In genomic region chr10:30413996-30414576, GRCh38 we compare ENCODE assay signal across 8 cellular contexts. TPM values are rescaled to one million over a fixed set of nuclear protein-coding genes. Genes with fewer than 3 reads are reported as not detected.
DNase-seq lines count a peak whose midpoint lies in the region; ATAC-seq and TF ChIP-seq lines count a peak whose summit lies in the region.

No MANE protein-coding gene starts in this region.

- TF ChIP-seq CTCF in AG09319 (IDR thresholded peaks at IDR 0.05; ENCODE audit: low read depth, low read length) (peak; percentile 78), GM12873 (IDR thresholded peaks at IDR 0.05; ENCODE audit: insufficient read depth, low read depth, low read length, missing control alignments) (peak; percentile 76), KMS-11 (conservative IDR thresholded peaks at IDR 0.05; ENCODE audit: low read depth, low read length) (peak; percentile 89), activated B cell treated with CpG ODN at 0.5 μM for 24 hours (IDR thresholded peaks at IDR 0.05) (peak; percentile 70), heart right ventricle (IDR thresholded peaks at IDR 0.05) (peak; percentile 74 to 85 (median 76)), sigmoid colon (IDR thresholded peaks at IDR 0.05) (peak; percentile 66 to 85 (median 76))

- H3K4me3 ChIP-seq in KMS-11 (IDR thresholded peaks at IDR 0.05; ENCODE audit: insufficient read depth, low read depth, low read length): no peak overlapping the region
- no peak overlapping the region for H3K4me3 ChIP-seq in heart right ventricle
- H3K4me3 ChIP-seq in sigmoid colon: no peak overlapping the region

- H3K27ac Mint-ChIP-seq in activated B cell treated with CpG ODN at 0.5 μM for 24 hours: peak overlapping the region; percentile 73
- no peak overlapping the region for H3K27ac Mint-ChIP-seq in activated CD4-positive, alpha-beta memory T cell treated with anti-CD3 and anti-CD28 coated beads for 36 hours
- H3K27ac Mint-ChIP-seq in activated naive CD8-positive, alpha-beta T cell treated with anti-CD3 and anti-CD28 coated beads for 36 hours: no peak overlapping the region

- H3K79me2 ChIP-seq in KMS-11 (ENCODE audit: insufficient read depth, low read depth): no peaks in the 10 kb centered on the region

- POLR2A ChIA-PET in activated B cell treated with CpG ODN at 0.5 μM for 24 hours (lab: Charles Lee): interaction anchor here (0.6 to 14.2 kb wide), 11 partner anchors 9 to 1445 kb away, joined by 3 to 427 read pairs (median 5); partner anchors contain the start of gene MAP3K8
- POLR2A ChIA-PET in activated CD4-positive, alpha-beta memory T cell treated with anti-CD3 and anti-CD28 coated beads for 36 hours (lab: Charles Lee): no interaction called here

- ATAC-seq in activated B cell treated with CpG ODN at 0.5 μM for 24 hours (ENCODE audit: low read depth) (peak; percentile 67), heart right ventricle (peak in 6 of 8 donors; percentile 67 to 79 (median 75))

- 24 to 25% methylated on average over 3 of the region's 3 CpGs for WGBS in heart right ventricle, 2 donors
- WGBS in sigmoid colon, 2 donors: 32 to 35% methylated on average over 3 of the region's 3 CpGs

- no peak overlapping the region for H3K9ac ChIP-seq in KMS-11

- no peak overlapping the region for H3K4me3 Mint-ChIP-seq in activated B cell treated with CpG ODN at 0.5 μM for 24 hours
- no peak overlapping the region for H3K4me3 Mint-ChIP-seq in activated CD4-positive, alpha-beta memory T cell treated with anti-CD3 and anti-CD28 coated beads for 36 hours
- no peak overlapping the region for H3K4me3 Mint-ChIP-seq in activated naive CD8-positive, alpha-beta T cell treated with anti-CD3 and anti-CD28 coated beads for 36 hours

- intact Hi-C loops in activated B cell treated with CpG ODN at 0.5 μM for 24 hours (cut with micrococcal nuclease) (loop anchor here (1.0 to 2.0 kb wide), 5 partner anchors 22 to 177 kb away; no protein-coding TSS in a partner anchor), heart right ventricle (cut with DNase I) (loop anchor here in 8 of 10 donors (1.0 to 5.0 kb wide), 5 partner anchors 21 to 178 kb away; no protein-coding TSS in a partner anchor), sigmoid colon (cut with DNase I) (loop anchor here (1.0 to 5.0 kb wide), 2 partner anchors 120 to 178 kb away; no protein-coding TSS in a partner anchor)
- intact Hi-C loops in activated CD4-positive, alpha-beta memory T cell treated with anti-CD3 and anti-CD28 coated beads for 36 hours (cut with micrococcal nuclease): loop anchor here (1.0 to 5.0 kb wide), 3 partner anchors 33 to 120 kb away; no protein-coding TSS in a partner anchor

- H3K9me3 ChIP-seq in heart right ventricle (no peaks in the 10 kb centered on the region), sigmoid colon (no peaks in the 10 kb centered on the region)

- H3K36me3 ChIP-seq in KMS-11 (ENCODE audit: insufficient read depth) (no peaks in the 10 kb centered on the region), heart right ventricle (no peaks in the 10 kb centered on the region), sigmoid colon (no peaks in the 10 kb centered on the region)

- no peak overlapping the region for H2AFZ ChIP-seq in KMS-11 (ENCODE audit: low read depth)

- no peaks in the 10 kb centered on the region for H3K36me3 Mint-ChIP-seq in activated B cell treated with CpG ODN at 0.5 μM for 24 hours (ENCODE audit: low read depth)
- H3K36me3 Mint-ChIP-seq in activated CD4-positive, alpha-beta memory T cell treated with anti-CD3 and anti-CD28 coated beads for 36 hours: no peaks in the 10 kb centered on the region
- no peaks in the 10 kb centered on the region for H3K36me3 Mint-ChIP-seq in activated naive CD8-positive, alpha-beta T cell treated with anti-CD3 and anti-CD28 coated beads for 36 hours

- no peaks in the 10 kb centered on the region for H3K9me3 Mint-ChIP-seq in activated B cell treated with CpG ODN at 0.5 μM for 24 hours
- no peaks in the 10 kb centered on the region for H3K9me3 Mint-ChIP-seq in activated CD4-positive, alpha-beta memory T cell treated with anti-CD3 and anti-CD28 coated beads for 36 hours
- H3K9me3 Mint-ChIP-seq in activated naive CD8-positive, alpha-beta T cell treated with anti-CD3 and anti-CD28 coated beads for 36 hours: no peaks in the 10 kb centered on the region

- no peak for TF ChIP-seq POLR2A in sigmoid colon (IDR thresholded peaks at IDR 0.05)

- H4K20me1 ChIP-seq in KMS-11 (ENCODE audit: insufficient read depth): no peaks in the 10 kb centered on the region

- H3K27ac ChIP-seq in KMS-11 (no peak overlapping the region), heart right ventricle (no peak overlapping the region), sigmoid colon (no peak overlapping the region)

- TF ChIP-seq EP300 in sigmoid colon (IDR thresholded peaks at IDR 0.05): no peak

- no peaks in the 10 kb centered on the region for H3K27me3 Mint-ChIP-seq in activated B cell treated with CpG ODN at 0.5 μM for 24 hours
- H3K27me3 Mint-ChIP-seq in activated CD4-positive, alpha-beta memory T cell treated with anti-CD3 and anti-CD28 coated beads for 36 hours: no peaks in the 10 kb centered on the region
- no peaks in the 10 kb centered on the region for H3K27me3 Mint-ChIP-seq in activated naive CD8-positive, alpha-beta T cell treated with anti-CD3 and anti-CD28 coated beads for 36 hours

- no peaks in the 10 kb centered on the region for H3K27me3 ChIP-seq in KMS-11 (ENCODE audit: insufficient read depth, low read depth)
- no peaks in the 10 kb centered on the region for H3K27me3 ChIP-seq in heart right ventricle
- H3K27me3 ChIP-seq in sigmoid colon: no peaks in the 10 kb centered on the region

- H3K4me2 ChIP-seq in KMS-11: no peak overlapping the region

- DNase-seq in AG09319 (ENCODE audit: extremely low read depth, low read depth) (no peak), activated B cell treated with CpG ODN at 0.5 μM for 24 hours (no peak), heart right ventricle (peak in 1 of 2 donors; percentile 57), sigmoid colon (no peak)
- DNase-seq in activated CD4-positive, alpha-beta memory T cell treated with anti-CD3 and anti-CD28 coated beads for 36 hours: no peak
- no peak for DNase-seq in activated naive CD8-positive, alpha-beta T cell treated with anti-CD3 and anti-CD28 coated beads for 36 hours

- H3K4me1 ChIP-seq in KMS-11 (ENCODE audit: low read depth, poor library complexity, severe bottlenecking) (peaks cover 10% of the 10 kb centered on the region), heart right ventricle (peaks cover 0 to 27% (median 7%) of the 10 kb centered on the region in 9 donors), sigmoid colon (no peaks in the 10 kb centered on the region)

- H3K4me1 Mint-ChIP-seq in activated B cell treated with CpG ODN at 0.5 μM for 24 hours: peaks cover 45% of the 10 kb centered on the region
- peaks cover 17% of the 10 kb centered on the region for H3K4me1 Mint-ChIP-seq in activated CD4-positive, alpha-beta memory T cell treated with anti-CD3 and anti-CD28 coated beads for 36 hours (ENCODE audit: low read depth)
- H3K4me1 Mint-ChIP-seq in activated naive CD8-positive, alpha-beta T cell treated with anti-CD3 and anti-CD28 coated beads for 36 hours: peaks cover 17% of the 10 kb centered on the region

- CTCF ChIA-PET in activated B cell treated with CpG ODN at 0.5 μM for 24 hours (lab: Charles Lee): interaction anchor here (0.6 to 4.2 kb wide), 20 partner anchors 9 to 177 kb away, joined by 3 to 42 read pairs (median 6); partner anchors contain the start of gene MAP3K8
- CTCF ChIA-PET in activated CD4-positive, alpha-beta memory T cell treated with anti-CD3 and anti-CD28 coated beads for 36 hours (lab: Charles Lee): interaction anchor here (0.7 to 4.9 kb wide), 14 partner anchors 14 to 1860 kb away, joined by 3 to 30 read pairs (median 5); no protein-coding TSS in a partner anchor

RNA-seq across cellular contexts. Expression of gene MAP3K8, which starts 19.9 kb away (rescaled TPM):
- total RNA-seq in activated B cell treated with CpG ODN at 0.5 μM for 24 hours (141 and 160 TPM in 2 replicates), heart right ventricle (10 to 100 TPM in 3 of 10 donors, 1 to 10 TPM in 7; 2.7 to 19.2 (median 6.9) TPM), sigmoid colon (10 to 100 TPM; 13.6 to 66.5 (median 17.2) TPM)
- polyA plus RNA-seq in heart right ventricle (10 to 100 TPM in 1 of 2 donors, 1 to 10 TPM in 1; 3.8 to 14.0 TPM), sigmoid colon (10 to 100 TPM in 1 of 3 donors, 1 to 10 TPM in 2; 6.0 to 17.5 (median 7.2) TPM)
- 10 to 100 TPM; 36.5 to 40.6 TPM for total RNA-seq in activated CD4-positive, alpha-beta memory T cell treated with anti-CD3 and anti-CD28 coated beads for 36 hours
- 10 to 100 TPM; 18.0 to 18.5 TPM for total RNA-seq in activated naive CD8-positive, alpha-beta T cell treated with anti-CD3 and anti-CD28 coated beads for 36 hours
